In genomic region chr10:6145414-6145978, GRCh38 we compare ENCODE assay signal across 8 cellular contexts. TPM values are rescaled to one million over a fixed set of nuclear protein-coding genes. Genes with fewer than 3 reads are reported as not detected.
DNase-seq lines count a peak whose midpoint lies in the region; ATAC-seq and TF ChIP-seq lines count a peak whose summit lies in the region.

No MANE protein-coding gene starts in this region.

- H3K27ac ChIP-seq in ACC112 (ENCODE audit: low read depth, low read length), result no peak overlapping the region
- peak overlapping the region; percentile 52 for H3K27ac ChIP-seq in HL-60 (replicated peaks)
- no peak overlapping the region for H3K27ac ChIP-seq in mesendoderm (ENCODE audit: low read depth, low read length)
- peak overlapping the region; percentile 87 to 89 for H3K27ac ChIP-seq in uterus

- no peak overlapping the region for H4K8ac ChIP-seq in mesendoderm (ENCODE audit: low read depth, low read length)

- H2AFZ ChIP-seq in ACC112 (ENCODE audit: low read length, unreplicated experiment), result peak overlapping the region; percentile 55

- DNase-seq in HL-60 (ENCODE audit: low read depth in 1 of 2, low spot score in 1 of 2), result no peak
- no peak for DNase-seq in MCF 10A (ENCODE audit: unreplicated experiment)
- peak; percentile 42 for DNase-seq in mesendoderm
- DNase-seq in uterus, result no peak
- no peak for DNase-seq in OCI-M2 (lab: John Stamatoyannopoulos, UW; ENCODE audit: unreplicated experiment)

- no peak for ATAC-seq in GM19324 (IDR thresholded peaks at IDR 0.05; ENCODE audit: low FRiP score, unreplicated experiment)
- no peak for ATAC-seq in GM18520 (IDR thresholded peaks at IDR 0.05; ENCODE audit: unreplicated experiment)

- peak overlapping the region; percentile 86 for H3K9ac ChIP-seq in mesendoderm (ENCODE audit: low read length)

- H3K36me3 ChIP-seq in ACC112 (ENCODE audit: insufficient read depth, low read length) (0 out of 2 replicates have a peak, but pooled peaks cover 4% of the 10 kb centered on the region), mesendoderm (ENCODE audit: control insufficient read depth, insufficient read depth, low read length) (no peaks in the 10 kb centered on the region), uterus (no peaks in the 10 kb centered on the region)

- H3K9me3 Mint-ChIP-seq in MCF 10A (ENCODE audit: unreplicated experiment), result no peaks in the 10 kb centered on the region

- no peak overlapping the region for H2BK120ac ChIP-seq in mesendoderm (ENCODE audit: low read depth, low read length)

- no peaks in the 10 kb centered on the region for H3K9me3 ChIP-seq in uterus

- peak overlapping the region; percentile 16 for H3K4me2 ChIP-seq in mesendoderm (ENCODE audit: low read length)

- peak overlapping the region; percentile 98 for H3K4me3 ChIP-seq in ACC112 (ENCODE audit: low read depth, low read length)
- H3K4me3 ChIP-seq in HL-60 (replicated peaks; ENCODE audit: insufficient read depth, low read length), result peak overlapping the region; percentile 55
- H3K4me3 ChIP-seq in mesendoderm (ENCODE audit: low read length), result peak overlapping the region; percentile 56
- H3K4me3 ChIP-seq in uterus, result peak overlapping the region; percentile 55 to 77

- no TSS peak for BruUV-seq in MCF 10A (replicated peaks; lab: Mats Ljungman, UMichigan)

- no peak overlapping the region for H3K27ac Mint-ChIP-seq in MCF 10A (ENCODE audit: low read depth, unreplicated experiment)

- H3K27me3 ChIP-seq in ACC112 (ENCODE audit: insufficient read depth, low read length) (no peaks in the 10 kb centered on the region), HL-60 (ENCODE audit: insufficient read depth, poor library complexity, severe bottlenecking) (no peaks in the 10 kb centered on the region), mesendoderm (ENCODE audit: insufficient read depth, low read length, poor library complexity) (no peaks in the 10 kb centered on the region), uterus (no peaks in the 10 kb centered on the region)

- H3K79me2 ChIP-seq in ACC112 (ENCODE audit: control insufficient read depth, insufficient read depth, low read length, unreplicated experiment), result peaks cover 22% of the 10 kb centered on the region
- H3K79me2 ChIP-seq in mesendoderm (ENCODE audit: control insufficient read depth, insufficient read depth, low read length), result no peaks in the 10 kb centered on the region

- no peak overlapping the region for H2BK15ac ChIP-seq in mesendoderm (replicated peaks; ENCODE audit: low read depth)

- H3K27me3 Mint-ChIP-seq in MCF 10A (ENCODE audit: insufficient read depth, unreplicated experiment), result no peaks in the 10 kb centered on the region

- H3K4me1 Mint-ChIP-seq in MCF 10A (ENCODE audit: insufficient read depth, unreplicated experiment), result peaks cover 19% of the 10 kb centered on the region

- no peak for TF ChIP-seq POLR2A in uterus (IDR thresholded peaks at IDR 0.05)

- no peak overlapping the region for H4K5ac ChIP-seq in mesendoderm (ENCODE audit: low read length)

- intact Hi-C loops in MCF 10A (cut with micrococcal nuclease) (no loop called here), uterus (cut with DNase I; ENCODE audit: low total_unique reads) (loop anchor here (5.0 to 10.0 kb wide), 2 partner anchors 59 to 203 kb away; partner anchors contain the start of gene PFKFB3)

- CTCF ChIA-PET in MCF 10A (lab: Yijun Ruan, JAX), result interaction anchor here (2.3 kb wide), 1 partner anchor 256 kb away, joined by 8 read pairs; no protein-coding TSS in a partner anchor

- peak overlapping the region; percentile 78 for H3K4me3 Mint-ChIP-seq in MCF 10A (ENCODE audit: unreplicated experiment)

- peaks cover 14% of the 10 kb centered on the region for H3K79me1 ChIP-seq in mesendoderm (ENCODE audit: low read length)

- H2BK5ac ChIP-seq in mesendoderm (ENCODE audit: low read length), result no peak overlapping the region

- TF ChIP-seq CTCF in HL-60 (IDR thresholded peaks at IDR 0.05; ENCODE audit: insufficient read depth, low read length) (no peak), MCF 10A (IDR thresholded peaks at IDR 0.05; ENCODE audit: unreplicated experiment) (no peak), uterus (IDR thresholded peaks at IDR 0.05) (no peak)

- H3K4ac ChIP-seq in mesendoderm (ENCODE audit: low read depth, low read length), result no peak overlapping the region

- H3K56ac ChIP-seq in mesendoderm (ENCODE audit: low read length), result peak overlapping the region; percentile 96

- WGBS in mesendoderm (ENCODE audit: extremely low coverage, insufficient coverage, low lambda C conversion rate), result no CpG with 5 or more reads among the region's 44 CpGs

- no peak overlapping the region for H2AK5ac ChIP-seq in mesendoderm (ENCODE audit: low read length)

- H3K23ac ChIP-seq in mesendoderm (ENCODE audit: low read length), result no peak overlapping the region

- POLR2A ChIA-PET in MCF 10A (lab: Yijun Ruan, JAX), result interaction anchor here (1.0 kb wide), 1 partner anchor 14 kb away, joined by 3 read pairs; no protein-coding TSS in a partner anchor

- H3K4me1 ChIP-seq in ACC112 (ENCODE audit: control insufficient read depth, insufficient read depth, low read length, unreplicated experiment) (peaks cover 23% of the 10 kb centered on the region), mesendoderm (ENCODE audit: control insufficient read depth, low read depth, low read length) (peaks cover 5% of the 10 kb centered on the region), uterus (peaks cover 0 to 10% of the 10 kb centered on the region in 2 donors)

- peak overlapping the region; percentile 82 for H3K18ac ChIP-seq in mesendoderm (ENCODE audit: low read length)

- H3K36me3 Mint-ChIP-seq in MCF 10A (ENCODE audit: insufficient read depth, unreplicated experiment), result peaks cover 9% of the 10 kb centered on the region

RNA-seq across cellular contexts. Expression of gene RBM17, which starts 56.7 kb away (rescaled TPM):
- total RNA-seq in MCF 10A (2022) (113 and 128 TPM in 2 replicates), uterus (100 to 1,000 TPM in 3 of 4 donors, 10 to 100 TPM in 1; 64.4 to 163 (median 146) TPM)
- 182 TPM for polyA plus RNA-seq in mesendoderm (2013, experiment 1 of 2)
- 182 TPM for polyA plus RNA-seq in mesendoderm (2013, experiment 2 of 2)

RNA-seq across cellular contexts. Expression of gene PFKFB3, which starts 57.2 kb away (rescaled TPM):
- total RNA-seq in MCF 10A (2022) (15.8 and 17.8 TPM in 2 replicates), uterus (10 to 100 TPM in 3 of 4 donors, 1 to 10 TPM in 1; 7.4 to 54.5 (median 14.7) TPM)
- 18.7 TPM for polyA plus RNA-seq in mesendoderm (2013, experiment 1 of 2)
- 18.7 TPM for polyA plus RNA-seq in mesendoderm (2013, experiment 2 of 2)

Comparison
In these comparisons a context has a peak if more than half of its experiments do, and no peak if none do; other contexts are left out.
1. H3K27ac ChIP-seq: peak in HL-60 (single experiment) and uterus (2 of 2); none in ACC112 (single experiment) and mesendoderm (single experiment).
2. Peak in every context shown above with its lines, with median percentiles within 50 percentile points of each other: H3K4me3 ChIP-seq.